Comparison of ENCODE assay signal across 7 cellular contexts in genomic region chr1:109790735-109791494, GRCh38.
DNase-seq lines count a peak whose midpoint lies in the region; FAIRE-seq and TF ChIP-seq lines count a peak whose summit lies in the region.

No MANE protein-coding gene starts in this region.

- no peaks in the 10 kb centered on the region for H3K9me3 ChIP-seq in mucosa of rectum (ENCODE audit: control insufficient read depth in 2 of 2, low read length in 2 of 2)

- DNase-seq in GM19240 (ENCODE audit: insufficient read length, low spot score), result peak; percentile 57
- peak; percentile 31 for DNase-seq in HTR-8/SVneo (ENCODE audit: insufficient read length, low spot score)
- DNase-seq in activated CD4-positive, alpha-beta T cell treated with anti-CD3 and anti-CD28 coated beads for 1 hour, result peak; percentile 71
- peak; percentile 77 for DNase-seq in coronary artery (ENCODE audit: low spot score)
- peak; percentile 75 for DNase-seq in stimulated activated naive CD4-positive, alpha-beta T cell treated with Interleukin-2 at 50 U/mL for 16 hours (lab: John Stamatoyannopoulos, UW)
- DNase-seq in NCI-H524 (lab: John Stamatoyannopoulos, UW), result no peak

- no peaks in the 10 kb centered on the region for H3K36me3 ChIP-seq in mucosa of rectum (ENCODE audit: control insufficient read depth in 2 of 2, insufficient read depth in 2 of 2, low read length in 2 of 2)

- no peak for FAIRE-seq in HTR-8/SVneo (lab: Jason Lieb, UNC)

- H3K4me3 ChIP-seq in coronary artery (no peak overlapping the region), mucosa of rectum (ENCODE audit: low read length in 2 of 2) (no peak overlapping the region)

- no peak for TF ChIP-seq CTCF in coronary artery (IDR thresholded peaks at IDR 0.05)

- peak overlapping the region in 1 of 2 donors; percentile 65 for H3K27ac ChIP-seq in coronary artery
- H3K27ac ChIP-seq in mucosa of rectum (ENCODE audit: low read depth in 2 of 2, low read length in 2 of 2), result peak overlapping the region; percentile 40 to 52

- H3K27me3 ChIP-seq in mucosa of rectum (ENCODE audit: control insufficient read depth in 2 of 2, insufficient read depth in 2 of 2, low read length in 2 of 2), result no peaks in the 10 kb centered on the region

- H3K9ac ChIP-seq in mucosa of rectum (ENCODE audit: low read depth in 1 of 2, low read length in 2 of 2), result peak overlapping the region in 1 of 2 donors; percentile 13

- H3K4me1 ChIP-seq in mucosa of rectum (ENCODE audit: control insufficient read depth in 2 of 2, insufficient read depth in 2 of 2, low read length in 2 of 2), result peaks cover 72 to 77% of the 10 kb centered on the region in 2 donors

Comparison
In these comparisons a context has a peak if more than half of its experiments do, and no peak if none do; other contexts are left out.
1. DNase-seq: peak in GM19240 (single experiment), HTR-8/SVneo (single experiment), activated CD4-positive, alpha-beta T cell treated with anti-CD3 and anti-CD28 coated beads for 1 hour (single experiment), coronary artery (single experiment) and stimulated activated naive CD4-positive, alpha-beta T cell treated with Interleukin-2 at 50 U/mL for 16 hours (single experiment); none in NCI-H524 (0 of 2).